24 cellular contexts compared by ENCODE assay signal in genomic region chr7:132861424-132861823, GRCh38.
"Had no signal": no experiment of that assay in that cellular context is flagged by ENCODE, and none has a peak within 500 bp of the region (broad histone marks: within the 10 kb centered on the region; RNA-seq: fewer than 3 reads in every experiment).

No MANE protein-coding gene starts in this region.

- H3K4me3 Mint-ChIP-seq: dendritic cell treated with granulocyte-macrophage colony-stimulating factor and Interleukin-4, amounts not matched to agents 40 ng/mL and 50 ng/mL, for 4 days; effector memory CD8-positive, alpha-beta T cell; endodermal cell had no signal

- H3K27me3 Mint-ChIP-seq: dendritic cell treated with granulocyte-macrophage colony-stimulating factor and Interleukin-4, amounts not matched to agents 40 ng/mL and 50 ng/mL, for 4 days; effector memory CD8-positive, alpha-beta T cell had no signal

- H3K27ac Mint-ChIP-seq: dendritic cell treated with granulocyte-macrophage colony-stimulating factor and Interleukin-4, amounts not matched to agents 40 ng/mL and 50 ng/mL, for 4 days; effector memory CD8-positive, alpha-beta T cell; endodermal cell had no signal

- H3K9me3 Mint-ChIP-seq: dendritic cell treated with granulocyte-macrophage colony-stimulating factor and Interleukin-4, amounts not matched to agents 40 ng/mL and 50 ng/mL, for 4 days had no signal

- H3K4me3 ChIP-seq: colonic mucosa, coronary artery, dorsolateral prefrontal cortex, esophagus muscularis mucosa, esophagus squamous epithelium, gastrocnemius medialis, gastroesophageal sphincter, heart left ventricle, heart right ventricle had no signal

- DNase-seq: colonic mucosa; cortex of kidney; dermis blood vessel endothelial cell; dorsolateral prefrontal cortex; effector CD4-positive, alpha-beta T cell; effector CD8-positive, alpha-beta T cell; effector memory CD4-positive, alpha-beta T cell; effector memory CD8-positive, alpha-beta T cell; endodermal cell; erythroblast; esophagus squamous epithelium; foreskin keratinocyte; foreskin melanocyte; gastrocnemius medialis; glutamatergic neuron; head of caudate nucleus; heart left ventricle; heart right ventricle had no signal

- H3K27ac ChIP-seq: colonic mucosa, coronary artery, dorsolateral prefrontal cortex, epithelial cell of prostate, esophagus muscularis mucosa, esophagus squamous epithelium, foreskin keratinocyte, gastrocnemius medialis, gastroesophageal sphincter, heart left ventricle, heart right ventricle had no signal

- H3K4me1 ChIP-seq: colonic mucosa, esophagus squamous epithelium, foreskin keratinocyte, gastroesophageal sphincter had no signal

- H3K27me3 ChIP-seq: colonic mucosa, dorsolateral prefrontal cortex, esophagus muscularis mucosa, esophagus squamous epithelium, foreskin keratinocyte, gastrocnemius medialis, gastroesophageal sphincter, heart left ventricle, heart right ventricle had no signal

- H3K36me3 ChIP-seq: colonic mucosa, esophagus muscularis mucosa, esophagus squamous epithelium, gastrocnemius medialis, gastroesophageal sphincter, heart left ventricle had no signal

- H3K4me1 Mint-ChIP-seq: endodermal cell had no signal

- ATAC-seq: effector memory CD8-positive, alpha-beta T cell; esophagus mucosa; foreskin keratinocyte; gastrocnemius medialis; gastroesophageal sphincter; heart left ventricle; heart right ventricle had no signal

- H3K9me3 ChIP-seq: colonic mucosa, esophagus muscularis mucosa, esophagus squamous epithelium, gastrocnemius medialis, gastroesophageal sphincter had no signal
